1 cellular context compared by ENCODE assay signal in the genomic region with DNA sequence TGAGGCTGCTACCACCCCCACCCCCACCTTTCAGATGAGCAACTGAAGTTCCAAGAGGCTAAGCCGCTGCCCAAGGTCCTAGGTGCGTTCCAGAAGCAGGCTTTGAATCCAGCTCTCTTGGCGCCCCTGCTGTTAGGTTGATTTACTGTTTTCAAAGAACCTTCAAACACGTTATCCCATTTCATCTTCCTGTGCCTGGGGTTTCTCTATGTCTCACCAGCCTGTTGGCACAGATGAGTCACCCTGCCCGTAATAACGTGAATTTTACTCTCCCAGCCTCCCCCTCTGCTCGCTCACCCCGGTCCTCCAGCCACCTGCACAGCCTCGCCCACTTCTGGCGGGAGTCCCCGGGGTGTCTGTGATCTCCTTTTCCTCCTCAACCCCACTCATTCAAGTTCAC.
TF ChIP-seq lines count a peak whose summit lies in the region.

No MANE protein-coding gene starts in this region.

TF ChIP-seq in H1, 55 proteins besides CTCF, POLR2A, EP300 and RAD21 (continued from another document):
- TF ChIP-seq, protein P1, sequence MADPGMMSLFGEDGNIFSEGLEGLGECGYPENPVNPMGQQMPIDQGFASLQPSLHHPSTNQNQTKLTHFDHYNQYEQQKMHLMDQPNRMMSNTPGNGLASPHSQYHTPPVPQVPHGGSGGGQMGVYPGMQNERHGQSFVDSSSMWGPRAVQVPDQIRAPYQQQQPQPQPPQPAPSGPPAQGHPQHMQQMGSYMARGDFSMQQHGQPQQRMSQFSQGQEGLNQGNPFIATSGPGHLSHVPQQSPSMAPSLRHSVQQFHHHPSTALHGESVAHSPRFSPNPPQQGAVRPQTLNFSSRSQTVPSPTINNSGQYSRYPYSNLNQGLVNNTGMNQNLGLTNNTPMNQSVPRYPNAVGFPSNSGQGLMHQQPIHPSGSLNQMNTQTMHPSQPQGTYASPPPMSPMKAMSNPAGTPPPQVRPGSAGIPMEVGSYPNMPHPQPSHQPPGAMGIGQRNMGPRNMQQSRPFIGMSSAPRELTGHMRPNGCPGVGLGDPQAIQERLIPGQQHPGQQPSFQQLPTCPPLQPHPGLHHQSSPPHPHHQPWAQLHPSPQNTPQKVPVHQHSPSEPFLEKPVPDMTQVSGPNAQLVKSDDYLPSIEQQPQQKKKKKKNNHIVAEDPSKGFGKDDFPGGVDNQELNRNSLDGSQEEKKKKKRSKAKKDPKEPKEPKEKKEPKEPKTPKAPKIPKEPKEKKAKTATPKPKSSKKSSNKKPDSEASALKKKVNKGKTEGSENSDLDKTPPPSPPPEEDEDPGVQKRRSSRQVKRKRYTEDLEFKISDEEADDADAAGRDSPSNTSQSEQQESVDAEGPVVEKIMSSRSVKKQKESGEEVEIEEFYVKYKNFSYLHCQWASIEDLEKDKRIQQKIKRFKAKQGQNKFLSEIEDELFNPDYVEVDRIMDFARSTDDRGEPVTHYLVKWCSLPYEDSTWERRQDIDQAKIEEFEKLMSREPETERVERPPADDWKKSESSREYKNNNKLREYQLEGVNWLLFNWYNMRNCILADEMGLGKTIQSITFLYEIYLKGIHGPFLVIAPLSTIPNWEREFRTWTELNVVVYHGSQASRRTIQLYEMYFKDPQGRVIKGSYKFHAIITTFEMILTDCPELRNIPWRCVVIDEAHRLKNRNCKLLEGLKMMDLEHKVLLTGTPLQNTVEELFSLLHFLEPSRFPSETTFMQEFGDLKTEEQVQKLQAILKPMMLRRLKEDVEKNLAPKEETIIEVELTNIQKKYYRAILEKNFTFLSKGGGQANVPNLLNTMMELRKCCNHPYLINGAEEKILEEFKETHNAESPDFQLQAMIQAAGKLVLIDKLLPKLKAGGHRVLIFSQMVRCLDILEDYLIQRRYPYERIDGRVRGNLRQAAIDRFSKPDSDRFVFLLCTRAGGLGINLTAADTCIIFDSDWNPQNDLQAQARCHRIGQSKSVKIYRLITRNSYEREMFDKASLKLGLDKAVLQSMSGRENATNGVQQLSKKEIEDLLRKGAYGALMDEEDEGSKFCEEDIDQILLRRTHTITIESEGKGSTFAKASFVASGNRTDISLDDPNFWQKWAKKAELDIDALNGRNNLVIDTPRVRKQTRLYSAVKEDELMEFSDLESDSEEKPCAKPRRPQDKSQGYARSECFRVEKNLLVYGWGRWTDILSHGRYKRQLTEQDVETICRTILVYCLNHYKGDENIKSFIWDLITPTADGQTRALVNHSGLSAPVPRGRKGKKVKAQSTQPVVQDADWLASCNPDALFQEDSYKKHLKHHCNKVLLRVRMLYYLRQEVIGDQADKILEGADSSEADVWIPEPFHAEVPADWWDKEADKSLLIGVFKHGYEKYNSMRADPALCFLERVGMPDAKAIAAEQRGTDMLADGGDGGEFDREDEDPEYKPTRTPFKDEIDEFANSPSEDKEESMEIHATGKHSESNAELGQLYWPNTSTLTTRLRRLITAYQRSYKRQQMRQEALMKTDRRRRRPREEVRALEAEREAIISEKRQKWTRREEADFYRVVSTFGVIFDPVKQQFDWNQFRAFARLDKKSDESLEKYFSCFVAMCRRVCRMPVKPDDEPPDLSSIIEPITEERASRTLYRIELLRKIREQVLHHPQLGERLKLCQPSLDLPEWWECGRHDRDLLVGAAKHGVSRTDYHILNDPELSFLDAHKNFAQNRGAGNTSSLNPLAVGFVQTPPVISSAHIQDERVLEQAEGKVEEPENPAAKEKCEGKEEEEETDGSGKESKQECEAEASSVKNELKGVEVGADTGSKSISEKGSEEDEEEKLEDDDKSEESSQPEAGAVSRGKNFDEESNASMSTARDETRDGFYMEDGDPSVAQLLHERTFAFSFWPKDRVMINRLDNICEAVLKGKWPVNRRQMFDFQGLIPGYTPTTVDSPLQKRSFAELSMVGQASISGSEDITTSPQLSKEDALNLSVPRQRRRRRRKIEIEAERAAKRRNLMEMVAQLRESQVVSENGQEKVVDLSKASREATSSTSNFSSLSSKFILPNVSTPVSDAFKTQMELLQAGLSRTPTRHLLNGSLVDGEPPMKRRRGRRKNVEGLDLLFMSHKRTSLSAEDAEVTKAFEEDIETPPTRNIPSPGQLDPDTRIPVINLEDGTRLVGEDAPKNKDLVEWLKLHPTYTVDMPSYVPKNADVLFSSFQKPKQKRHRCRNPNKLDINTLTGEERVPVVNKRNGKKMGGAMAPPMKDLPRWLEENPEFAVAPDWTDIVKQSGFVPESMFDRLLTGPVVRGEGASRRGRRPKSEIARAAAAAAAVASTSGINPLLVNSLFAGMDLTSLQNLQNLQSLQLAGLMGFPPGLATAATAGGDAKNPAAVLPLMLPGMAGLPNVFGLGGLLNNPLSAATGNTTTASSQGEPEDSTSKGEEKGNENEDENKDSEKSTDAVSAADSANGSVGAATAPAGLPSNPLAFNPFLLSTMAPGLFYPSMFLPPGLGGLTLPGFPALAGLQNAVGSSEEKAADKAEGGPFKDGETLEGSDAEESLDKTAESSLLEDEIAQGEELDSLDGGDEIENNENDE (IDR thresholded peaks at IDR 0.05; ENCODE audit: insufficient replicate concordance, low read length) = no peak
- TF ChIP-seq SUZ12 (IDR thresholded peaks at IDR 0.05; ENCODE audit: low read length) (no peak), SRF (IDR thresholded peaks at IDR 0.05; ENCODE audit: low read depth, low read length) (no peak), BACH1 (IDR thresholded peaks at IDR 0.05; ENCODE audit: low read length) (no peak), CEBPB (IDR thresholded peaks at IDR 0.05; ENCODE audit: low read depth, low read length) (no peak)
- TF ChIP-seq, protein P2, sequence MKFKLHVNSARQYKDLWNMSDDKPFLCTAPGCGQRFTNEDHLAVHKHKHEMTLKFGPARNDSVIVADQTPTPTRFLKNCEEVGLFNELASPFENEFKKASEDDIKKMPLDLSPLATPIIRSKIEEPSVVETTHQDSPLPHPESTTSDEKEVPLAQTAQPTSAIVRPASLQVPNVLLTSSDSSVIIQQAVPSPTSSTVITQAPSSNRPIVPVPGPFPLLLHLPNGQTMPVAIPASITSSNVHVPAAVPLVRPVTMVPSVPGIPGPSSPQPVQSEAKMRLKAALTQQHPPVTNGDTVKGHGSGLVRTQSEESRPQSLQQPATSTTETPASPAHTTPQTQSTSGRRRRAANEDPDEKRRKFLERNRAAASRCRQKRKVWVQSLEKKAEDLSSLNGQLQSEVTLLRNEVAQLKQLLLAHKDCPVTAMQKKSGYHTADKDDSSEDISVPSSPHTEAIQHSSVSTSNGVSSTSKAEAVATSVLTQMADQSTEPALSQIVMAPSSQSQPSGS (IDR thresholded peaks at IDR 0.05; ENCODE audit: low read length) = no peak
